ENCODE assay signal across 20 cellular contexts in the genomic region with DNA sequence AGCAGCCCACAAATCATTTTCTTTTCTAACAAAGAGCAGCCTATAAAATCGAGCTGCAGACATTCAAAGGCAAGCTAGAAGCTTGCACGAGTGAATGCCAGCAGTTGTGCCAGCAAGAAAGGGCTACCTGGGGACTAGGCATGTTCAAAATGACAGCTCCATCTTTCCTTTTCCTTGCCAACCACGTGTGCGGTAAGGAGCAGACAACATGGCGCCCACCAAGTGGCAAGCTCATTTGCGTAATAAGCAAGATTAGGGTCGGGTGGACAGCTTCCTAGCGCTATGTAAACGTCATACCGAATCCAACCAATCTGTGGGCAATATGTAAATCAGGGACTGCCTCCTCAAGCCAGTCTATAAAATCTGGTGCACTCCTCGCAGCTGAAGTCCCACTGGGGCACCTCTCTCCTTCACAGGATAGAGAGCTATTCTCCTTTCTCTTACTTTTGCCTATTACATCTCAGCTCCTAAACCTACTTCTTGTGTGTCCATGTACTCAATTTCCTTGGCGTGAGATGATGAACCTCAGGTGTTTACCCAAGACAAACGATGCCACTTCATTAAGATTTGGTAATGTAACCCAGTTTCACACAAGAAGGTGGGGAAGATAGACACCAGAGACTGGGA.
"Had no signal": no experiment of that assay in that cellular context is flagged by ENCODE, and none has a peak within 500 bp of the region (broad histone marks: within the 10 kb centered on the region; RNA-seq: fewer than 3 reads in every experiment).

No MANE protein-coding gene starts in this region.

- H3K36me3 ChIP-seq: esophagus muscularis mucosa, gastrocnemius medialis, left ventricle myocardium inferior, lower lobe of right lung, spleen, tibial nerve, upper lobe of right lung, vagina had no signal

- H3K9ac ChIP-seq: parathyroid adenoma had no signal

- FAIRE-seq: keratinocyte had no signal

- H3K4me3 ChIP-seq: esophagus muscularis mucosa, gastrocnemius medialis, left ventricle myocardium inferior, lower lobe of right lung, spleen, tibial nerve, upper lobe of right lung, vagina had no signal

- H3K27me3 ChIP-seq: esophagus muscularis mucosa, gastrocnemius medialis, spleen, tibial nerve, upper lobe of right lung, vagina had no signal

- H2AFZ ChIP-seq: parathyroid adenoma had no signal

- ATAC-seq: effector memory CD8-positive, alpha-beta T cell; gastrocnemius medialis; lower lobe of right lung; sciatic nerve; stimulated activated memory B cell treated with anti-CD40 and anti-IgM and Interleukin-4, amounts not matched to agents 10 μg/mL and 1 μg/mL and 100 μg/mL, for 72 hours; upper lobe of right lung had no signal

- DNase-seq: effector memory CD8-positive, alpha-beta T cell; gastrocnemius medialis; left ventricle myocardium inferior; lower lobe of right lung; midbrain; naive B cell; nephron progenitor cell; spleen; stimulated activated CD4-positive, alpha-beta T cell treated with anti-CD3 and anti-CD28 coated beads, Interleukin-15, amount 100 ng/mL, for 24 hours; stimulated activated CD4-positive, alpha-beta T cell treated with anti-CD3 and anti-CD28 coated beads, Interleukin-1b, Interleukin-23, amount 100 ng/mL, for 48 hours; stimulated activated CD4-positive, alpha-beta T cell treated with anti-CD3 and anti-CD28 coated beads, Interleukin-4, amount 100 ng/mL, for 24 hours; upper lobe of right lung had no signal

- H3K9me3 ChIP-seq: esophagus muscularis mucosa, gastrocnemius medialis, left ventricle myocardium inferior, lower lobe of right lung, spleen, tibial nerve, upper lobe of right lung, vagina had no signal

- H3K4me1 ChIP-seq: parathyroid adenoma, tibial nerve had no signal

- H3K27ac ChIP-seq: epithelial cell of prostate, esophagus muscularis mucosa, lower lobe of right lung, parathyroid adenoma, tibial nerve had no signal
